11 cellular contexts compared by ENCODE assay signal in the genomic region with DNA sequence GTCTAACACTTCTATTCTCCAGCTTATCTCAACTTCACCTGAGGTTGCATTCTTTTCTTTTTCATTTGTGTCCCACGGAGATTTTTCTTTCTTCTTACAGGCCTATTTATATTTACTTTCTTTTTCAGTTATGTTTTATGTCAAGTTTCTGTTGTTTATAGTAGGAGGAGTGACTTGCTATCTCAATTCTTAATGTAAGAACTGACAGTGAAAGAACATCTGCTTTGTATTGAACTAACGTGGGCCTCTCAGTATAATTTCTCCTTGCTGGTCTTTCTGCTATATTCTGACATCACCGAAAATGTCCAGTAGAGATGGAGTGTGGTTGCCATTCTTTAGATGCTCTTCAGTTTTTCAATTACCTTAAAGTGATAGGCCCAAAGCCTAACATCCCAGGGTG.
DNase-seq lines count a peak whose midpoint lies in the region; ATAC-seq and TF ChIP-seq lines count a peak whose summit lies in the region.
"Had no signal": no experiment of that assay in that cellular context is flagged by ENCODE, and none has a peak within 500 bp of the region (broad histone marks: within the 10 kb centered on the region; RNA-seq: fewer than 3 reads in every experiment).

No MANE protein-coding gene starts in this region.

- no peaks in the 10 kb centered on the region for H3K36me3 ChIP-seq in colonic mucosa
- H3K36me3 ChIP-seq: ovary, upper lobe of left lung had no signal

- no peaks in the 10 kb centered on the region for H3K36me3 Mint-ChIP-seq in Calu3 (ENCODE audit: insufficient read depth, unreplicated experiment)

- DNase-seq in fibroblast of villous mesenchyme (ENCODE audit: low read depth) (peak; percentile 12), Calu3 (no peak), colonic mucosa (no peak), T1000 (lab: John Stamatoyannopoulos, UW) (no peak), NCI-H187 (lab: John Stamatoyannopoulos, UW) (no peak)
- DNase-seq: ovary, T-helper 2 cell, upper lobe of left lung had no signal

- no peak overlapping the region for H3K27ac Mint-ChIP-seq in Calu3 (ENCODE audit: unreplicated experiment)

- no TSS peak for BruUV-seq in Calu3 (replicated peaks; lab: Mats Ljungman, UMichigan)

- TF ChIP-seq CTCF in fibroblast of villous mesenchyme (IDR thresholded peaks at IDR 0.05; ENCODE audit: insufficient read depth, low read depth, low read length) (no peak), Calu3 (IDR thresholded peaks at IDR 0.05; ENCODE audit: unreplicated experiment) (no peak), colonic mucosa (IDR thresholded peaks at IDR 0.05) (no peak)

- H3K27me3 Mint-ChIP-seq in Calu3 (ENCODE audit: unreplicated experiment): no peaks in the 10 kb centered on the region

- H3K27me3 ChIP-seq in colonic mucosa: no peaks in the 10 kb centered on the region
- H3K27me3 ChIP-seq: ovary, upper lobe of left lung had no signal

- no peak overlapping the region for H3K4me3 ChIP-seq in fibroblast of villous mesenchyme (ENCODE audit: low read depth, low read length)
- no peak overlapping the region for H3K4me3 ChIP-seq in colonic mucosa
- H3K4me3 ChIP-seq: ovary, upper lobe of left lung had no signal

- CTCF ChIA-PET in Calu3 (lab: Charles Lee): no interaction called here

- no peak overlapping the region for H3K27ac ChIP-seq in colonic mucosa
- H3K27ac ChIP-seq: ovary, upper lobe of left lung had no signal

- ATAC-seq in GM18858 (IDR thresholded peaks at IDR 0.05; ENCODE audit: unreplicated experiment) (peak; percentile 89), GM21528 (IDR thresholded peaks at IDR 0.05; ENCODE audit: low FRiP score, unreplicated experiment) (peak; percentile 88), HG03097 (IDR thresholded peaks at IDR 0.05; ENCODE audit: low FRiP score, unreplicated experiment) (peak; percentile 56)

- no peaks in the 10 kb centered on the region for H3K9me3 Mint-ChIP-seq in Calu3 (ENCODE audit: low read depth, unreplicated experiment)

- H3K4me1 ChIP-seq in colonic mucosa: no peaks in the 10 kb centered on the region
- H3K4me1 ChIP-seq: upper lobe of left lung had no signal

- H3K9me3 ChIP-seq in colonic mucosa: no peaks in the 10 kb centered on the region
- H3K9me3 ChIP-seq: ovary, upper lobe of left lung had no signal

- H3K4me3 Mint-ChIP-seq in Calu3 (ENCODE audit: low read depth, unreplicated experiment): no peak overlapping the region

- intact Hi-C loops in Calu3 (cut with micrococcal nuclease; ENCODE audit: unreplicated experiment): loop anchor here (5.0 kb wide), 2 partner anchors 424 to 626 kb away; no protein-coding TSS in a partner anchor
- intact Hi-C loops in colonic mucosa (cut with DNase I): loop anchor here (10.0 kb wide), 1 partner anchor 629 kb away; no protein-coding TSS in a partner anchor

- no peak overlapping the region for H3K9ac ChIP-seq in colonic mucosa (ENCODE audit: low read depth in 2 of 2, low read length in 2 of 2)

- H3K4me1 Mint-ChIP-seq in Calu3 (ENCODE audit: low read depth, unreplicated experiment): no peaks in the 10 kb centered on the region
